ENCODE assay signal across 28 cellular contexts in the genomic region with DNA sequence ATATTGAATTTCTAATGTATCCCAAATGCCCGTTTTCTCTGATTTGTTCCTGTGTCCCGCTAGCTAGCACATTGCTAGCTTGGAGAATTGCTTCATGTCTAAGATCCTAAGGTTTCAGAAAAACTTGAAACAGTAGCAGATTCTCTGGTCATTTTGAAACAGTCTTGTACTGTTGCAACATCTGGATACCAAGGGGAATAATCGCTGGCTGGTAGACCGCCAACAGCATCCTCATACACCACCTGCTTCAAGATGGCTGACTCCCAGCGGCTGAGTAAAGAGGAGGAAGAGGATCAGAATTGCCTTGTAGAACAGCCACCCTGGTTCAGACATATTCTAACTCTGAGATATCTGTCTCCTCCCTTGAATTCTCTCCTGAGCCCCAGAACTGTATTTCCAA.
DNase-seq lines count a peak whose midpoint lies in the region; ATAC-seq and TF ChIP-seq lines count a peak whose summit lies in the region.
"Had no signal": no experiment of that assay in that cellular context is flagged by ENCODE, and none has a peak within 500 bp of the region (broad histone marks: within the 10 kb centered on the region; RNA-seq: fewer than 3 reads in every experiment).

No MANE protein-coding gene starts in this region.

- no peaks in the 10 kb centered on the region for H3K36me3 ChIP-seq in PC-3 (ENCODE audit: low read depth, low read length)
- H3K36me3 ChIP-seq: esophagus muscularis mucosa, MG63, thoracic aorta had no signal

- H4K20me1 ChIP-seq in PC-3 (ENCODE audit: low read length), result no peaks in the 10 kb centered on the region

- H3K9me3 Mint-ChIP-seq in activated CD4-positive, alpha-beta T cell treated with anti-CD3 and anti-CD28 coated beads, Interleukin-2, amount 10 ng/mL, durations not matched to agents 24 days and 14 days, result no peaks in the 10 kb centered on the region
- H3K9me3 Mint-ChIP-seq: activated naive CD8-positive, alpha-beta T cell treated with anti-CD3 and anti-CD28 coated beads for 36 hours; stimulated activated naive CD8-positive, alpha-beta T cell treated with anti-CD3 and anti-CD28 coated beads, Interleukin-15, amount 100 ng/mL, for 72 hours had no signal

- H3K4me3 ChIP-seq in fibroblast of the aortic adventitia (ENCODE audit: low read depth, low read length) (no peak overlapping the region), PC-3 (ENCODE audit: low read length) (no peak overlapping the region)
- H3K4me3 ChIP-seq: esophagus muscularis mucosa, MG63, mucosa of descending colon, smooth muscle cell, thoracic aorta had no signal

- peak; percentile 30 for DNase-seq in AG20443 (ENCODE audit: low spot score)
- DNase-seq in LHCN-M2 (ENCODE audit: low read depth), result peak; percentile 43
- peak; percentile 15 for DNase-seq in fibroblast of the aortic adventitia (ENCODE audit: low read depth)
- no peak for DNase-seq in sciatic nerve (ENCODE audit: low spot score)
- no peak for DNase-seq in activated CD4-positive, alpha-beta T cell treated with anti-CD3 and anti-CD28 coated beads, Interleukin-2, amount 10 ng/mL, durations not matched to agents 24 days and 14 days
- no peak for DNase-seq in PC-3
- no peak for DNase-seq in activated gamma-delta T cell (lab: John Stamatoyannopoulos, UW)
- DNase-seq: activated B cell treated with CpG ODN at 0.5 μM for 24 hours; activated CD4-positive, alpha-beta T cell treated with anti-CD3 and anti-CD28 coated beads, Interleukin-2, amount 50 U/mL, for 1 hour; activated effector memory CD4-positive, alpha-beta T cell treated with anti-CD3 and anti-CD28 coated beads, Interleukin-2, amount 50 U/mL, for 16 hours; activated naive CD8-positive, alpha-beta T cell treated with anti-CD3 and anti-CD28 coated beads for 36 hours; activated T-cell treated with anti-CD3 and anti-CD28 coated beads, Interleukin-2, amount 50 U/mL, for 24 hours; caudate nucleus; DND-41; KBM-7; mammary epithelial cell; MG63; mucosa of descending colon; NCI-H1930; NCI-H524; stimulated activated naive CD8-positive, alpha-beta T cell treated with anti-CD3 and anti-CD28 coated beads, Interleukin-15, amount 100 ng/mL, for 72 hours; T-helper 1 cell had no signal

- H3K4me1 Mint-ChIP-seq in activated CD4-positive, alpha-beta T cell treated with anti-CD3 and anti-CD28 coated beads, Interleukin-2, amount 10 ng/mL, durations not matched to agents 24 days and 14 days, result no peaks in the 10 kb centered on the region
- H3K4me1 Mint-ChIP-seq: activated B cell treated with CpG ODN at 0.5 μM for 24 hours; activated naive CD8-positive, alpha-beta T cell treated with anti-CD3 and anti-CD28 coated beads for 36 hours; CD14-positive monocyte; stimulated activated naive CD8-positive, alpha-beta T cell treated with anti-CD3 and anti-CD28 coated beads, Interleukin-15, amount 100 ng/mL, for 72 hours had no signal

- no peak overlapping the region for H3K27ac Mint-ChIP-seq in activated CD4-positive, alpha-beta T cell treated with anti-CD3 and anti-CD28 coated beads, Interleukin-2, amount 10 ng/mL, durations not matched to agents 24 days and 14 days
- H3K27ac Mint-ChIP-seq: activated B cell treated with CpG ODN at 0.5 μM for 24 hours; activated naive CD8-positive, alpha-beta T cell treated with anti-CD3 and anti-CD28 coated beads for 36 hours; activated T-cell treated with anti-CD3 and anti-CD28 coated beads, Interleukin-2, amount 50 U/mL, for 24 hours; CD14-positive monocyte; dendritic cell treated with granulocyte-macrophage colony-stimulating factor and Interleukin-4, amounts not matched to agents 40 ng/mL and 50 ng/mL, for 4 days; natural killer cell treated with Interleukin-12 subunit alpha and Interleukin-12 subunit beta and Interleukin-15 and Interleukin-18, amount 100 ng/mL, for 72 hours; stimulated activated naive CD8-positive, alpha-beta T cell treated with anti-CD3 and anti-CD28 coated beads, Interleukin-15, amount 100 ng/mL, for 72 hours had no signal

- TF ChIP-seq CTCF in fibroblast of the aortic adventitia (IDR thresholded peaks at IDR 0.05; ENCODE audit: insufficient read depth, low read length), result no peak
- no peak for TF ChIP-seq CTCF in PC-3 (conservative IDR thresholded peaks at IDR 0.05; ENCODE audit: low read depth, low read length)

- H3K4me3 Mint-ChIP-seq in activated CD4-positive, alpha-beta T cell treated with anti-CD3 and anti-CD28 coated beads, Interleukin-2, amount 10 ng/mL, durations not matched to agents 24 days and 14 days, result no peak overlapping the region
- H3K4me3 Mint-ChIP-seq: activated B cell treated with CpG ODN at 0.5 μM for 24 hours; activated naive CD8-positive, alpha-beta T cell treated with anti-CD3 and anti-CD28 coated beads for 36 hours; activated T-cell treated with anti-CD3 and anti-CD28 coated beads, Interleukin-2, amount 50 U/mL, for 24 hours; CD14-positive monocyte; dendritic cell treated with granulocyte-macrophage colony-stimulating factor and Interleukin-4, amounts not matched to agents 40 ng/mL and 50 ng/mL, for 4 days; natural killer cell treated with Interleukin-12 subunit alpha and Interleukin-12 subunit beta and Interleukin-15 and Interleukin-18, amount 100 ng/mL, for 72 hours; stimulated activated naive CD8-positive, alpha-beta T cell treated with anti-CD3 and anti-CD28 coated beads, Interleukin-15, amount 100 ng/mL, for 72 hours had no signal

- H3K36me3 Mint-ChIP-seq in activated CD4-positive, alpha-beta T cell treated with anti-CD3 and anti-CD28 coated beads, Interleukin-2, amount 10 ng/mL, durations not matched to agents 24 days and 14 days (ENCODE audit: low read depth), result no peaks in the 10 kb centered on the region
- H3K36me3 Mint-ChIP-seq: activated naive CD8-positive, alpha-beta T cell treated with anti-CD3 and anti-CD28 coated beads for 36 hours; CD14-positive monocyte; natural killer cell treated with Interleukin-12 subunit alpha and Interleukin-12 subunit beta and Interleukin-15 and Interleukin-18, amount 100 ng/mL, for 72 hours had no signal

- no peaks in the 10 kb centered on the region for H3K4me1 ChIP-seq in PC-3 (ENCODE audit: insufficient read depth, low read length)
- H3K4me1 ChIP-seq: esophagus muscularis mucosa had no signal

- no peak overlapping the region for H3K9ac ChIP-seq in PC-3 (ENCODE audit: low read length)

- peak; percentile 71 for ATAC-seq in sciatic nerve
- ATAC-seq in PC-3, result no peak
- ATAC-seq: mucosa of descending colon; natural killer cell treated with Interleukin-12 subunit alpha and Interleukin-12 subunit beta and Interleukin-15 and Interleukin-18, amount 100 ng/mL, for 72 hours; stimulated activated naive CD8-positive, alpha-beta T cell treated with anti-CD3 and anti-CD28 coated beads, Interleukin-15, amount 100 ng/mL, for 72 hours had no signal

- H3K27me3 ChIP-seq in PC-3 (ENCODE audit: low read length), result peaks cover 62% of the 10 kb centered on the region
- H3K27me3 ChIP-seq: esophagus muscularis mucosa, MG63 had no signal

- no peaks in the 10 kb centered on the region for H3K9me3 ChIP-seq in PC-3 (ENCODE audit: low read length)
- H3K9me3 ChIP-seq: MG63, mucosa of descending colon, thoracic aorta had no signal

- H2AFZ ChIP-seq in PC-3 (ENCODE audit: low read length), result no peak overlapping the region

- POLR2A ChIA-PET in PC-3 (lab: Charles Lee; ENCODE audit: unreplicated experiment), result no interaction called here

- no peak overlapping the region for H3K4me2 ChIP-seq in PC-3 (ENCODE audit: low read length)
- H3K4me2 ChIP-seq: smooth muscle cell had no signal

- H3K27ac ChIP-seq in PC-3 (ENCODE audit: low read length), result no peak overlapping the region
- H3K27ac ChIP-seq: esophagus muscularis mucosa, thoracic aorta had no signal

- no peaks in the 10 kb centered on the region for H3F3A ChIP-seq in PC-3 (ENCODE audit: low read length, unreplicated experiment)

- no peaks in the 10 kb centered on the region for H3K9me2 ChIP-seq in PC-3 (replicated peaks; ENCODE audit: low read length)

- H3K79me2 ChIP-seq in PC-3 (ENCODE audit: low read length), result no peaks in the 10 kb centered on the region

- CTCF ChIA-PET in PC-3 (lab: Charles Lee), result no interaction called here

- H3K27me3 Mint-ChIP-seq in activated CD4-positive, alpha-beta T cell treated with anti-CD3 and anti-CD28 coated beads, Interleukin-2, amount 10 ng/mL, durations not matched to agents 24 days and 14 days, result no peaks in the 10 kb centered on the region
- H3K27me3 Mint-ChIP-seq: activated B cell treated with CpG ODN at 0.5 μM for 24 hours; dendritic cell treated with granulocyte-macrophage colony-stimulating factor and Interleukin-4, amounts not matched to agents 40 ng/mL and 50 ng/mL, for 4 days; natural killer cell treated with Interleukin-12 subunit alpha and Interleukin-12 subunit beta and Interleukin-15 and Interleukin-18, amount 100 ng/mL, for 72 hours; stimulated activated naive CD8-positive, alpha-beta T cell treated with anti-CD3 and anti-CD28 coated beads, Interleukin-15, amount 100 ng/mL, for 72 hours had no signal

- intact Hi-C loops in sciatic nerve (cut with DNase I) (loop anchor here (5.0 kb wide), 1 partner anchor 378 kb away; no protein-coding TSS in a partner anchor), PC-3 (cut with micrococcal nuclease) (no loop called here)
- intact Hi-C loops in activated CD4-positive, alpha-beta T cell treated with anti-CD3 and anti-CD28 coated beads, Interleukin-2, amount 10 ng/mL, durations not matched to agents 24 days and 14 days (cut with micrococcal nuclease), result no loop called here

- no TSS peak for BruUV-seq in PC-3 (replicated peaks; lab: Mats Ljungman, UMichigan)

Comparison
In these comparisons a context has a peak if more than half of its experiments do, and no peak if none do; other contexts are left out.
1. DNase-seq: peak in AG20443 (single experiment), LHCN-M2 (single experiment) and fibroblast of the aortic adventitia (single experiment); none in sciatic nerve (single experiment), activated CD4-positive, alpha-beta T cell treated with anti-CD3 and anti-CD28 coated beads, Interleukin-2, amount 10 ng/mL, durations not matched to agents 24 days and 14 days (single experiment), PC-3 (single experiment) and activated gamma-delta T cell (single experiment).